ENCODE assay signal across 26 cellular contexts in the genomic region with DNA sequence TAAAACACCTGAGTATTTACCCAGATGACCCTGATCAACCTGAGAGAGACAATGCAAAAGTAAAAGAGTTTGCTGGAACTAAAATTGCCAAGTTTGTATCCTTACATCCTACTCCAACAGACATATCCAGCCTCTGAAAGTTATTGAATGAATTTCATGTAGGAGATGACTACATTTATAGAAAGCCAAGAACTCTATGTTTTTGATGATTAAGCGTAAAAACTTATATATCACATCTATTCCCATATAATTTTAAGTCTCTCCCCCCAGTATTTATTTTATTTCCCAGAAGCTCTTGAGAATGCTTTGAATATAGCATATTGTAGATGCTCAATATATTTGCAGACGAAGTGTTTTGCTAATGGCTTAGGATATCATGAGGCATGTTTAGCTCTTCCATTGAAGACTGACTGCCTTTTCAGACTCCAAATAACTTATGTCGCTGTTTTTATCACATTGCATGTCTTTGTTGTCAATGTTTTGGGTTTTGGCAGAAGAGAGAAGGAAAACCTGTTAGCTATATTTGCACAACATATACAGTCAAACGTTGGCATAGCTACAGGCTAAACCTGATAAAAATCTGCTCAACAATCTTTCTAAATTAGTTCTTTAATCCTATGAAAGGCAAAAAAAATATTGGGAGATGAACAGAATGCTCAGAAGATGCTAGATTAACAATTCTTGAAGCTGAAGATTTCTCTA.
"Had no signal": no experiment of that assay in that cellular context is flagged by ENCODE, and none has a peak within 500 bp of the region (broad histone marks: within the 10 kb centered on the region; RNA-seq: fewer than 3 reads in every experiment).

No MANE protein-coding gene starts in this region.

- H2AFZ ChIP-seq: parathyroid adenoma had no signal

- H3K27ac ChIP-seq: left lung, lower lobe of right lung, neutrophil, parathyroid adenoma, right atrium auricular region, skin epidermis, stomach, testis, thyroid gland, transverse colon, upper lobe of left lung, vagina had no signal

- DNase-seq: hypothalamus; immature natural killer cell; left colon; lower lobe of right lung; mammary epithelial cell; mesenchymal stem cell; naive thymus-derived CD8-positive, alpha-beta T cell; occipital lobe; stimulated activated CD4-positive, alpha-beta T cell treated with anti-CD3 and anti-CD28 coated beads, Interleukin-12 subunit alpha, Interleukin-12 subunit beta, amount 100 ng/mL, for 4 hours; stimulated activated CD4-positive, alpha-beta T cell treated with anti-CD3 and anti-CD28 coated beads, Interleukin-15, amount 100 ng/mL, for 24 hours; stimulated activated CD4-positive, alpha-beta T cell treated with anti-CD3 and anti-CD28 coated beads, Interleukin-2, amount 100 ng/mL, for 24 hours; stimulated activated CD4-positive, alpha-beta T cell treated with anti-CD3 and anti-CD28 coated beads, Interleukin-4, amount 100 ng/mL, for 1 hour; stimulated activated naive B cell treated with anti-CD40 and anti-IgM and Interleukin-4, amounts not matched to agents 10 μg/mL and 1 μg/mL and 100 μg/mL, for 72 hours; stimulated activated naive CD8-positive, alpha-beta T cell treated with anti-CD3 and anti-CD28 coated beads, Interleukin-15, Interleukin-2, amounts not matched to agents 100 U/mL and 50 U/mL, for 24 hours; stomach; testis; thyroid gland; transverse colon; upper lobe of left lung had no signal

- H3K36me3 ChIP-seq: left lung, lower lobe of right lung, neutrophil, right atrium auricular region, stomach, thyroid gland, transverse colon, upper lobe of left lung, vagina had no signal

- H3K79me2 ChIP-seq: parathyroid adenoma had no signal

- H3K4me3 ChIP-seq: left lung, lower lobe of right lung, right atrium auricular region, skin epidermis, stomach, testis, thyroid gland, transverse colon, upper lobe of left lung, vagina had no signal

- H3K9me3 ChIP-seq: lower lobe of right lung, neutrophil, right atrium auricular region, stomach, testis, thyroid gland, transverse colon, upper lobe of left lung, vagina had no signal

- H3K27me3 ChIP-seq: left lung, neutrophil, right atrium auricular region, stomach, testis, thyroid gland, transverse colon, upper lobe of left lung, vagina had no signal

- ATAC-seq: left colon; left lung; lower lobe of right lung; naive thymus-derived CD8-positive, alpha-beta T cell; sciatic nerve; stimulated activated naive B cell treated with anti-CD40 and anti-IgM and Interleukin-4, amounts not matched to agents 10 μg/mL and 1 μg/mL and 100 μg/mL, for 72 hours; stimulated activated naive CD8-positive, alpha-beta T cell treated with anti-CD3 and anti-CD28 coated beads, Interleukin-15, Interleukin-2, amounts not matched to agents 100 U/mL and 50 U/mL, for 24 hours had no signal

- H3K9ac ChIP-seq: parathyroid adenoma had no signal

- H3K4me1 ChIP-seq: left lung, lower lobe of right lung, parathyroid adenoma, right atrium auricular region, stomach, testis, thyroid gland, transverse colon, upper lobe of left lung, vagina had no signal
